1 cellular context compared by ENCODE assay signal in the genomic region with DNA sequence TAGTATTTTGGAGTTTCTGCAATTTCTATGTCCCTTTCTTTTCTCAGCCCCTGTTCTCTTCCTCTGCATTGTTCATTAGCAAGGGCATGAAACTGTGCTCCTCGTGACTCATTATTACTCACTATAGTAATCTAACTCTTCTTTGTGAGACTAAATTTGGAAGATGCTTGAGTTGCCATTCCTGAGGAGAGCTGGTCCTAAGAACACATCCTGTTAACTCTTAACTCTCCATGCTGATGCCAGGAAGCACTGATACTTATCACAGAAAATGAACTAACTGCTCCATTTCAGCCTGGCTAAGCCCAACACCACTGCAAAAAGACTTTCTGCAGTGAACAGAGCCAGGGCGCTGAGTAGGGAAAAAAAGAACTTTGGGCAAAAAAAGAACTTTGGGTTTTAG.
TF ChIP-seq lines count a peak whose summit lies in the region.

No MANE protein-coding gene starts in this region.

TF ChIP-seq in K562, 482 proteins besides CTCF, POLR2A, EP300 and RAD21 (continued from another document):
- peak; percentile 88 for TF ChIP-seq JUN (IDR thresholded peaks at IDR 0.05; ENCODE audit: borderline replicate concordance, low read depth, low read length)
- TF ChIP-seq JUN (CRISPR knock-in tag; IDR thresholded peaks at IDR 0.05; ENCODE audit: borderline replicate concordance), result no peak
- peak; percentile 17; the same call in 1 of the 2 replicates for TF ChIP-seq C11orf30 (IDR thresholded peaks at IDR 0.05; ENCODE audit: low read depth)
- no peak for TF ChIP-seq TFE3 (CRISPR knock-in tag; IDR thresholded peaks at IDR 0.05)
- peak; percentile 78 for TF ChIP-seq SMARCA4 (IDR thresholded peaks at IDR 0.05)
- no peak for TF ChIP-seq ZNF77 (CRISPR knock-in tag; IDR thresholded peaks at IDR 0.05)
TF ChIP-seq in K562: peak in this region for 44.
